In the genomic region with DNA sequence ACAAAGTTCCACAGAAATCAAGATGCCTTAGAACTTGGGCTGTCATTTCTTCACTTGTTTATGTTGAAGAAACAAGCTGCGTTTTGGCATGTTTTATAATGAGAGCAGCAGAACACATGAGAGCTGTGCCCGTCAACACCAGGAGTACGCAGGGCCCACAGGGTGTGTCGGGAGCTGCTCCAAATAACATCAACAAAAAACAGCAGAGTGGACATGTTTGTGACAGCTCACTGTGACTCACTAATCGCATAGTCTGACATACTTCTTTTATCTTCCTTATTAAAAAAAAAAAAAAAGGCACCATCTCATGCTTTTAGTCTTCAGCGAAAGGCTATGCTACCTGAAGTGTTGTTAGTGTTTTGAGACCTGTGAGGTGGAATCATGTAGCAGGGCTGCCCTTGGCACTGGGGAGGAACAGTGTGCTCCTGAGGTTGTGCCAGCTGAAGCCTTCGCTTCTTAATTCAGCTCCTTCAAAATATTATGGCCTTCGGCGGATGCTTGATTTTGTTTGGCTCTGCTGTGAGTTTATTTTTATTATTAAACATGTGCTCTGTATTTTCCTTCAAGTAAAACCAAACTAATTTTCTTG, we compare ENCODE assay signal across 17 cellular contexts. TPM values are rescaled to one million over a fixed set of nuclear protein-coding genes. Genes with fewer than 3 reads are reported as not detected.
A peak's percentile ranks its signal among the peaks of the same experiment; 100 is the strongest.
DNase-seq lines count a peak whose midpoint lies in the region; ATAC-seq and TF ChIP-seq lines count a peak whose summit lies in the region.
"Had no signal": no experiment of that assay in that cellular context is flagged by ENCODE, and none has a peak within 500 bp of the region (broad histone marks: within the 10 kb centered on the region; RNA-seq: fewer than 3 reads in every experiment).

No MANE protein-coding gene starts in this region.

- H3F3A ChIP-seq in GM23248 (ENCODE audit: insufficient read depth) = peaks cover 22% of the 10 kb centered on the region; the same call in 1 of the 2 replicates

- peak overlapping the region; percentile 64 for H2AFZ ChIP-seq in GM23248

- no peak for ATAC-seq in GM21515 (IDR thresholded peaks at IDR 0.05; ENCODE audit: unreplicated experiment)
- ATAC-seq: right cardiac atrium, T-helper 17 cell had no signal

- H3K4me1 ChIP-seq in GM23248 (ENCODE audit: insufficient read depth) (peaks cover 41% of the 10 kb centered on the region), SJSA1 (replicated peaks) (peaks cover 55% of the 10 kb centered on the region)

- H3K79me2 ChIP-seq in GM23248 (ENCODE audit: insufficient read depth) = no peaks in the 10 kb centered on the region

- H3K27me3 ChIP-seq in GM23248 (replicated peaks; ENCODE audit: insufficient read depth) (no peaks in the 10 kb centered on the region), SJSA1 (replicated peaks) (no peaks in the 10 kb centered on the region; the same call in 1 of the 2 replicates)

- H3K27ac ChIP-seq in GM23248 = no peak overlapping the region
- peak overlapping the region; percentile 21; the same call in 1 of the 2 replicates for H3K27ac ChIP-seq in SJSA1
- H3K27ac ChIP-seq in skin epidermis = peak overlapping the region in 12 of 21 experiments; percentile 11 to 71 (median 45)

- H3K36me3 ChIP-seq in GM23248 (ENCODE audit: low read depth) = no peaks in the 10 kb centered on the region
- no peaks in the 10 kb centered on the region for H3K36me3 ChIP-seq in SJSA1

- WGBS in GM23248 (ENCODE audit: low coverage in 1 of 2, low lambda C conversion rate in 2 of 2, missing lambda C conversion rate in 2 of 2), 2 experiments = 21 to 22% methylated on average over 9 of the region's 9 CpGs

- H3K4me2 ChIP-seq in GM23248 (ENCODE audit: unreplicated experiment) = peak overlapping the region; percentile 71

- in situ Hi-C loops in GM23248 (cut with MboI) = no loop called here

- H3K4me3 ChIP-seq in GM23248 = no peak overlapping the region
- no peak overlapping the region for H3K4me3 ChIP-seq in SJSA1
- H3K4me3 ChIP-seq in fibroblast of mammary gland (ENCODE audit: control insufficient read depth, low read depth, low read length) = no peak overlapping the region
- no peak overlapping the region for H3K4me3 ChIP-seq in skin epidermis

- H3K9ac ChIP-seq in GM23248 = no peak overlapping the region

- DNase-seq in GM23248 (peak; percentile 75), SJSA1 (ENCODE audit: low read depth in 1 of 2, low spot score in 2 of 2) (peak in 1 of 2 experiments; percentile 52), fibroblast of mammary gland (ENCODE audit: low read depth) (peak; percentile 67), NCI-H1092 (lab: John Stamatoyannopoulos, UW) (no peak), NCI-H510A treated with DMSO at 0.1 percent for 48 hours (lab: John Stamatoyannopoulos, UW) (no peak), NCI-H1436 treated with DMSO at 0.1 percent for 48 hours (lab: John Stamatoyannopoulos, UW) (no peak)
- DNase-seq: activated B cell treated with CpG ODN at 0.5 μM for 24 hours; Calu3; immature natural killer cell; midbrain; NCI-H1105; right cardiac atrium; Right ventricle myocardium superior; stimulated activated CD4-positive, alpha-beta T cell treated with anti-CD3 and anti-CD28 coated beads, Interleukin-1b, Interleukin-23, amount 100 ng/mL, for 48 hours; T-helper 17 cell had no signal

- no peaks in the 10 kb centered on the region for H4K20me1 ChIP-seq in GM23248 (ENCODE audit: insufficient read depth)

- no peaks in the 10 kb centered on the region for H3K9me2 ChIP-seq in GM23248 (ENCODE audit: insufficient read depth)

- no peaks in the 10 kb centered on the region for H3K9me3 ChIP-seq in GM23248 (ENCODE audit: low read depth)
- H3K9me3 ChIP-seq in SJSA1 (replicated peaks) = no peaks in the 10 kb centered on the region

- no peak for TF ChIP-seq CTCF in fibroblast of mammary gland (conservative IDR thresholded peaks at IDR 0.05; ENCODE audit: control insufficient read depth, insufficient read depth, low read depth, low read length)

RNA-seq across cellular contexts. Expression of gene FHDC1, which starts 32.8 kb away (rescaled TPM):
- total RNA-seq in GM23248 (2014; rRNA removed; shearing (Covaris generic)) = 0.22 and 0.25 TPM in 2 replicates
- 0.43 and 0.51 TPM in 2 replicates for polyA plus RNA-seq in GM23248 (2016; fragmentation: Nextera tagmentation; extraction: Ambion mirVana)
- 0.03 TPM in 1 of 2 replicates, not detected in the other for total RNA-seq in SJSA1 (2014; rRNA removed; shearing (Covaris generic))
- polyA plus RNA-seq: immature natural killer cell had no signal

Comparison
In these comparisons a context has a peak if more than half of its experiments do, and no peak if none do; other contexts are left out.
1. DNase-seq: peak in GM23248 (single experiment) and fibroblast of mammary gland (single experiment); none in NCI-H1092 (single experiment), NCI-H510A treated with DMSO at 0.1 percent for 48 hours (single experiment) and NCI-H1436 treated with DMSO at 0.1 percent for 48 hours (single experiment).